In the genomic region with DNA sequence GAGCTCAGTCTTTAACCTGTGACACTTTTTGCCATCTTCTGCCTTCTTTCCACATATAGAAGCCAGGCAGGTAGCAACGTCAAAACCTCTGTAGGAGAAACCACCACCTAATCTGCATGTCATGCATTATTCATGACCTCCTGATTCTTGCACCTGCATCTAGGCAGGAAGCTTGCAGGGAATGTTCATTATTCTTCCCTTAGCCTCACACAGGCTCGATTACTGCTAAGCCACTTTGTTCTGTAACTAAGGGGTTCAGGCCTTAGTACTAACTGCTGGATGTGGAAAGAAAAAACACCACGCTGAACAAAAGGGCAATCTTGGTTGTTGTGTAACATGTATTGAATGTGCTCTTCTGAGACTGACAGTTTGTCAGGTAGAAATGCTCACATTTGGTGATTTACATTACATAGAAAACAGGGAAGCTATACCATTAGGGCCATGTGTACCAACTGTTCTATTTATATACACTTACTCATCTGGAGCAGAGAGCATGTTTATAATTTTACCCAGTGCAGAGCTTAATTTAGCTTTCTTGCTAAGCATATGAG, we compare ENCODE assay signal across 8 cellular contexts.
DNase-seq lines count a peak whose midpoint lies in the region; ATAC-seq and TF ChIP-seq lines count a peak whose summit lies in the region.

No MANE protein-coding gene starts in this region.

- H3K27me3 ChIP-seq in dorsolateral prefrontal cortex (no peaks in the 10 kb centered on the region), neuronal stem cell (ENCODE audit: control insufficient read depth in 3 of 3, insufficient read depth in 3 of 3, low read depth in 1 of 3, low read length in 3 of 3) (no peaks in the 10 kb centered on the region)

- WGBS in neuronal stem cell (ENCODE audit: extremely low coverage in 2 of 2, insufficient read length in 2 of 2, insufficient replicate concordance in 1 of 2), 2 donors, result no CpG with 5 or more reads among the region's 3 CpGs

- H3K4me3 ChIP-seq in dorsolateral prefrontal cortex (no peak overlapping the region), neuronal stem cell (ENCODE audit: low read length in 2 of 2) (no peak overlapping the region)

- TF ChIP-seq CTCF in dorsolateral prefrontal cortex (IDR thresholded peaks at IDR 0.05 in 54 of 56, conservative IDR thresholded peaks at IDR 0.05 in 2 of 56; ENCODE audit: low read depth in 1 of 56, partially characterized antibody in 56 of 56), result no peak

- H3K9me3 ChIP-seq in KOPT-K1 (ENCODE audit: insufficient read depth, low read length, poor library complexity, severe bottlenecking) (no peaks in the 10 kb centered on the region), neuronal stem cell (replicated peaks in 1 of 2; ENCODE audit: control insufficient read depth in 2 of 2, insufficient read depth in 1 of 2, low read depth in 1 of 2, low read length in 2 of 2) (peaks cover 0 to 5% of the 10 kb centered on the region in 2 donors)

- H4K91ac ChIP-seq in neuronal stem cell (ENCODE audit: low read depth, low read length, poor library complexity), result no peak overlapping the region

- H3K23ac ChIP-seq in neuronal stem cell (ENCODE audit: low read depth, low read length, poor library complexity), result no peak overlapping the region

- no peak overlapping the region for H2AFZ ChIP-seq in neuronal stem cell (ENCODE audit: low read length)

- H3K9ac ChIP-seq in neuronal stem cell (ENCODE audit: low read depth, low read length, poor library complexity), result no peak overlapping the region

- no peak overlapping the region for H2BK15ac ChIP-seq in neuronal stem cell (ENCODE audit: low read length)

- H2AK5ac ChIP-seq in neuronal stem cell (ENCODE audit: low read depth, low read length), result no peak overlapping the region

- peaks cover 11 to 29% of the 10 kb centered on the region in 2 donors for H3K4me1 ChIP-seq in neuronal stem cell (ENCODE audit: control insufficient read depth in 2 of 2, insufficient read depth in 1 of 2, low read depth in 1 of 2, low read length in 2 of 2)

- H3K14ac ChIP-seq in neuronal stem cell (ENCODE audit: low read length), result no peak overlapping the region

- no peak overlapping the region for H3K18ac ChIP-seq in neuronal stem cell (ENCODE audit: low read length)

- ATAC-seq in GM19324 (IDR thresholded peaks at IDR 0.05; ENCODE audit: low FRiP score, unreplicated experiment) (peak; percentile 35), HG03135 (IDR thresholded peaks at IDR 0.05; ENCODE audit: unreplicated experiment) (no peak)

- H3K27ac ChIP-seq in KOPT-K1 (ENCODE audit: low read depth, low read length, poor library complexity, severe bottlenecking) (peak overlapping the region; percentile 81), dorsolateral prefrontal cortex (peak overlapping the region in 53 of 59 donors; percentile 13 to 88 (median 70)), neuronal stem cell (replicated peaks; ENCODE audit: low read length) (peak overlapping the region; percentile 18)

- H3K36me3 ChIP-seq in KOPT-K1 (ENCODE audit: insufficient read depth, low read length) (peaks cover 11% of the 10 kb centered on the region), neuronal stem cell (replicated peaks in 1 of 2; ENCODE audit: control insufficient read depth in 2 of 2, insufficient read depth in 2 of 2, low read length in 2 of 2) (peaks cover 0 to 21% of the 10 kb centered on the region in 2 donors)

- intact Hi-C loops in dorsolateral prefrontal cortex (cut with DNase I), result loop anchor here (10.0 kb wide), 1 partner anchor 368 kb away; the partner anchor contains the start of gene KLF12 (in 2 of the 2)

- DNase-seq in dorsolateral prefrontal cortex, result no peak
- DNase-seq in neuronal stem cell (ENCODE audit: low spot score), result peak; percentile 68
- DNase-seq in stimulated activated CD4-positive, alpha-beta T cell treated with anti-CD3 and anti-CD28 coated beads, Interleukin-15, amount 100 ng/mL, for 24 hours, result no peak
- DNase-seq in activated effector memory CD4-positive, alpha-beta T cell treated with Interleukin-2 at 50 U/mL for 16 hours, result no peak
- no peak for DNase-seq in NCI-H82 treated with DMSO at 0.1 percent for 48 hours (lab: John Stamatoyannopoulos, UW; ENCODE audit: unreplicated experiment)

- no peak overlapping the region for H3K4ac ChIP-seq in neuronal stem cell (ENCODE audit: low read length)

- no peak overlapping the region for H2BK120ac ChIP-seq in neuronal stem cell (ENCODE audit: low read depth, low read length)

- H2BK12ac ChIP-seq in neuronal stem cell (ENCODE audit: low read length), result no peak overlapping the region

- no peak overlapping the region for H3K4me2 ChIP-seq in neuronal stem cell (ENCODE audit: insufficient read depth, low read length, poor library complexity, severe bottlenecking)

- H3K79me1 ChIP-seq in neuronal stem cell (ENCODE audit: low read depth, low read length), result no peaks in the 10 kb centered on the region

- H4K8ac ChIP-seq in neuronal stem cell (ENCODE audit: low read depth, low read length), result no peak overlapping the region

- no peak overlapping the region for H2BK5ac ChIP-seq in neuronal stem cell (ENCODE audit: low read length)

Comparison
In these comparisons a context has a peak if more than half of its experiments do, and no peak if none do; other contexts are left out.
1. H3K27ac ChIP-seq: peak in every context shown above with its lines; median percentile 81 in KOPT-K1; 70 in dorsolateral prefrontal cortex; 18 in neuronal stem cell.